Comparison of ENCODE assay signal across 13 cellular contexts in the genomic region with DNA sequence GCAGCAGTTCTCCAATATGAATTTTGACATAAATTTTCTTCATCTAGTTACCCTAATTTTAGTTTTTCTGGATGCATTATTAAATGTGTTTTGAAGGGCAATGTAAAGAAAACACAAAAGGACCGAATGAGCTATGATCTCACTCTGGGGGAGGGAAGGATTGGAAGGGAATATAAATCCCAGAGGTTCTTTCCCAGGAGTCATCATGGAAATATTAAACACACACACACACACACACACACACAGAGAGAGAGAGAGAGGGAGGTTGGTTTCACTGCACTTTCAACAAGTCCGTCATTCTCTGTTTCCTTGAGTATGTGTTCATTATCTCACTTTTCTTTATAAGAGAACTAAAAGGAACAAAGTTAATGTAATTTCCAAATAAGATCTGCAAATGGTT.
A peak's percentile ranks its signal among the peaks of the same experiment; 100 is the strongest.
DNase-seq lines count a peak whose midpoint lies in the region; ATAC-seq and TF ChIP-seq lines count a peak whose summit lies in the region.
"Had no signal": no experiment of that assay in that cellular context is flagged by ENCODE, and none has a peak within 500 bp of the region (broad histone marks: within the 10 kb centered on the region; RNA-seq: fewer than 3 reads in every experiment).

No MANE protein-coding gene starts in this region.

- intact Hi-C loops in spleen (cut with DNase I; ENCODE audit: low total_unique reads): no loop called here

- no peaks in the 10 kb centered on the region for H3K36me3 Mint-ChIP-seq in activated CD8-positive, alpha-beta memory T cell treated with anti-CD3 and anti-CD28 coated beads, Interleukin-2, amount 10 ng/mL, durations not matched to agents 7 days and 5 days
- peaks cover 3% of the 10 kb centered on the region for H3K36me3 Mint-ChIP-seq in neural progenitor cell

- H3K36me3 ChIP-seq in neural progenitor cell (no peaks in the 10 kb centered on the region), spleen (no peaks in the 10 kb centered on the region)
- H3K36me3 ChIP-seq: stomach had no signal

- H3K9me3 ChIP-seq in neural progenitor cell (ENCODE audit: low read depth) (no peaks in the 10 kb centered on the region), spleen (no peaks in the 10 kb centered on the region)
- H3K9me3 ChIP-seq: stomach had no signal

- H2AFZ ChIP-seq in neural progenitor cell (replicated peaks): no peak overlapping the region

- H3K9me3 Mint-ChIP-seq in activated CD8-positive, alpha-beta memory T cell treated with anti-CD3 and anti-CD28 coated beads, Interleukin-2, amount 10 ng/mL, durations not matched to agents 7 days and 5 days (ENCODE audit: low read depth): peaks cover 3% of the 10 kb centered on the region
- H3K9me3 Mint-ChIP-seq in neural progenitor cell: peaks cover 12% of the 10 kb centered on the region
- H3K9me3 Mint-ChIP-seq: activated T-helper 1 cell treated with anti-CD3 and anti-CD28 coated beads, Interleukin-12 subunit alpha, Interleukin-12 subunit beta, Interleukin-2, Interleukin-4 antibody, amounts not matched to agents 30 ng/mL and 10 ng/mL and 1 ng/mL, durations not matched to agents 14 hours and 24 hours and 36 hours had no signal

- H3F3A ChIP-seq in neural progenitor cell (ENCODE audit: low read depth): no peaks in the 10 kb centered on the region

- H3K4me3 Mint-ChIP-seq in activated CD8-positive, alpha-beta memory T cell treated with anti-CD3 and anti-CD28 coated beads, Interleukin-2, amount 10 ng/mL, durations not matched to agents 7 days and 5 days: no peak overlapping the region
- no peak overlapping the region for H3K4me3 Mint-ChIP-seq in neural progenitor cell
- H3K4me3 Mint-ChIP-seq: activated T-helper 1 cell treated with anti-CD3 and anti-CD28 coated beads, Interleukin-12 subunit alpha, Interleukin-12 subunit beta, Interleukin-2, Interleukin-4 antibody, amounts not matched to agents 30 ng/mL and 10 ng/mL and 1 ng/mL, durations not matched to agents 14 hours and 24 hours and 36 hours had no signal

- no peaks in the 10 kb centered on the region for H3K27me3 ChIP-seq in neural progenitor cell
- no peaks in the 10 kb centered on the region for H3K27me3 ChIP-seq in spleen (replicated peaks in 1 of 7)
- H3K27me3 ChIP-seq: stomach had no signal

- no peak for TF ChIP-seq CTCF in neural progenitor cell (IDR thresholded peaks at IDR 0.05)
- TF ChIP-seq CTCF in spleen (IDR thresholded peaks at IDR 0.05 in 8 of 11, conservative IDR thresholded peaks at IDR 0.05 in 3 of 11): no peak

- H3K4me3 ChIP-seq in neural progenitor cell (no peak overlapping the region), spleen (no peak overlapping the region)
- H3K4me3 ChIP-seq: stomach had no signal

- WGBS in spleen, 5 donors: 65 to 85% (median 76%) methylated on average over 2 of the region's 2 CpGs

- H3K27ac Mint-ChIP-seq in activated CD8-positive, alpha-beta memory T cell treated with anti-CD3 and anti-CD28 coated beads, Interleukin-2, amount 10 ng/mL, durations not matched to agents 7 days and 5 days: no peak overlapping the region
- H3K27ac Mint-ChIP-seq in neural progenitor cell: no peak overlapping the region
- H3K27ac Mint-ChIP-seq: activated T-helper 1 cell treated with anti-CD3 and anti-CD28 coated beads, Interleukin-12 subunit alpha, Interleukin-12 subunit beta, Interleukin-2, Interleukin-4 antibody, amounts not matched to agents 30 ng/mL and 10 ng/mL and 1 ng/mL, durations not matched to agents 14 hours and 24 hours and 36 hours had no signal

- CTCF ChIA-PET in activated CD8-positive, alpha-beta memory T cell treated with anti-CD3 and anti-CD28 coated beads, Interleukin-2, amount 10 ng/mL, durations not matched to agents 7 days and 5 days (lab: Charles Lee): no interaction called here

- H3K4me1 ChIP-seq in neural progenitor cell (no peaks in the 10 kb centered on the region), spleen (no peaks in the 10 kb centered on the region)
- H3K4me1 ChIP-seq: stomach had no signal

- no peak overlapping the region for H3K27ac ChIP-seq in neural progenitor cell
- H3K27ac ChIP-seq in spleen: no peak overlapping the region
- H3K27ac ChIP-seq: stomach, VCaP had no signal

- TF ChIP-seq POLR2A in spleen (IDR thresholded peaks at IDR 0.05): no peak

- H3K4me2 ChIP-seq in neural progenitor cell: no peak overlapping the region

- no peak overlapping the region for H3K9ac ChIP-seq in neural progenitor cell

- H3K4me1 Mint-ChIP-seq in activated CD8-positive, alpha-beta memory T cell treated with anti-CD3 and anti-CD28 coated beads, Interleukin-2, amount 10 ng/mL, durations not matched to agents 7 days and 5 days: no peaks in the 10 kb centered on the region
- H3K4me1 Mint-ChIP-seq in neural progenitor cell: no peaks in the 10 kb centered on the region

- in situ Hi-C loops in Caki2 (cut with HindIII; ENCODE audit: low pct_unique_long_range_greater_than_20kb, low sequenced_read_pairs): no loop called here

- H3K27me3 Mint-ChIP-seq in activated CD8-positive, alpha-beta memory T cell treated with anti-CD3 and anti-CD28 coated beads, Interleukin-2, amount 10 ng/mL, durations not matched to agents 7 days and 5 days: no peaks in the 10 kb centered on the region
- no peaks in the 10 kb centered on the region for H3K27me3 Mint-ChIP-seq in neural progenitor cell (ENCODE audit: insufficient read depth, low read depth)

- no peaks in the 10 kb centered on the region for H4K20me1 ChIP-seq in neural progenitor cell (ENCODE audit: low read depth)

- no peaks in the 10 kb centered on the region for H3K79me2 ChIP-seq in neural progenitor cell (ENCODE audit: low read depth)

- DNase-seq in Caki2 (ENCODE audit: low read depth): peak; percentile 92
- DNase-seq in NCI-H460 (ENCODE audit: extremely low read depth, low read depth): peak; percentile 65
- DNase-seq in dedifferentiated amniotic fluid mesenchymal stem cell (ENCODE audit: extremely low spot score): peak; percentile 91
- DNase-seq in myocyte (ENCODE audit: low read depth): peak; percentile 84
- DNase-seq in GDM1 (lab: John Stamatoyannopoulos, UW): no peak
- DNase-seq in activated CD8-positive, alpha-beta memory T cell treated with anti-CD3 and anti-CD28 coated beads, Interleukin-2, amount 10 ng/mL, durations not matched to agents 7 days and 5 days: no peak
- DNase-seq in neural progenitor cell (ENCODE audit: low spot score): no peak
- DNase-seq in spleen: no peak
- DNase-seq: hypothalamus, NCI-H1930, stomach had no signal

- ATAC-seq in activated CD8-positive, alpha-beta memory T cell treated with anti-CD3 and anti-CD28 coated beads, Interleukin-2, amount 10 ng/mL, durations not matched to agents 7 days and 5 days: no peak

Comparison
In these comparisons a context has a peak if more than half of its experiments do, and no peak if none do; other contexts are left out.
1. DNase-seq: peak in Caki2 (single experiment), NCI-H460 (single experiment), dedifferentiated amniotic fluid mesenchymal stem cell (single experiment) and myocyte (single experiment); none in GDM1 (single experiment), activated CD8-positive, alpha-beta memory T cell treated with anti-CD3 and anti-CD28 coated beads, Interleukin-2, amount 10 ng/mL, durations not matched to agents 7 days and 5 days (single experiment), neural progenitor cell (single experiment) and spleen (single experiment).